Comparison of ENCODE assay signal across 22 cellular contexts in the genomic region with DNA sequence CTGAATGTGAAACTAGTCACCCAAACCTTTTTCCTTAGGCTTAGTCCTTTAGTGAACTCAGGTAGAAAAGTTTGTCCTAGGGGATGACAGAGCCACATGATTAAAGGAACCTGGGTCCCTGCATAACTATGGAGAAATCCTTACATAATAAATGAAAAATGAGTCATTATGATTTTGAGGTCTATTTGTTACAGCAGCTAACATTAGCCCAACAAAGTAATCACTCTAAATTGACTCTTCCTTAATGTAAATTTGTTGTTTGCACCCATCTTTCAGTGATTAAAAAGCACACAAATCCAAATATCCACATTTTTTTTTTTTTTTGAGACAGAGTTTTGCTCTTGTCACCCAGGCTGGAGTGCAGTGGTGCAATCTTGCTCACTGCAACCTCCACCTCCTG.
"Had no signal": no experiment of that assay in that cellular context is flagged by ENCODE, and none has a peak within 500 bp of the region (broad histone marks: within the 10 kb centered on the region; RNA-seq: fewer than 3 reads in every experiment).

No MANE protein-coding gene starts in this region.

- DNase-seq: dermis blood vessel endothelial cell; dorsolateral prefrontal cortex; effector CD4-positive, alpha-beta T cell; effector memory CD4-positive, alpha-beta T cell; foreskin keratinocyte; glutamatergic neuron; head of caudate nucleus; heart right ventricle; hippocampal formation; left cardiac atrium; left lung; left ventricle myocardium superior; lower lobe of right lung; mesenchymal stem cell; mucosa of descending colon; naive B cell had no signal

- H3K4me1 ChIP-seq: esophagus muscularis mucosa, foreskin keratinocyte, left lung, lower lobe of right lung had no signal

- FAIRE-seq: colon, endothelial cell of umbilical vein, frontal cortex, islet of Langerhans had no signal

- ATAC-seq: foreskin keratinocyte, heart right ventricle, left cardiac atrium, left lung, left ventricle myocardium superior, lower lobe of right lung, mucosa of descending colon had no signal

- H3K4me3 ChIP-seq: coronary artery, dorsolateral prefrontal cortex, esophagus muscularis mucosa, heart right ventricle, left lung, lower lobe of right lung, mucosa of descending colon had no signal

- H3K9me3 ChIP-seq: esophagus muscularis mucosa, heart right ventricle, left lung, lower lobe of right lung, mucosa of descending colon had no signal

- H3K27me3 ChIP-seq: dorsolateral prefrontal cortex, esophagus muscularis mucosa, foreskin keratinocyte, heart right ventricle, left lung had no signal

- H3K27ac ChIP-seq: coronary artery, esophagus muscularis mucosa, foreskin keratinocyte, heart right ventricle, left lung, lower lobe of right lung had no signal
